ENCODE assay signal across 10 cellular contexts in the genomic region with DNA sequence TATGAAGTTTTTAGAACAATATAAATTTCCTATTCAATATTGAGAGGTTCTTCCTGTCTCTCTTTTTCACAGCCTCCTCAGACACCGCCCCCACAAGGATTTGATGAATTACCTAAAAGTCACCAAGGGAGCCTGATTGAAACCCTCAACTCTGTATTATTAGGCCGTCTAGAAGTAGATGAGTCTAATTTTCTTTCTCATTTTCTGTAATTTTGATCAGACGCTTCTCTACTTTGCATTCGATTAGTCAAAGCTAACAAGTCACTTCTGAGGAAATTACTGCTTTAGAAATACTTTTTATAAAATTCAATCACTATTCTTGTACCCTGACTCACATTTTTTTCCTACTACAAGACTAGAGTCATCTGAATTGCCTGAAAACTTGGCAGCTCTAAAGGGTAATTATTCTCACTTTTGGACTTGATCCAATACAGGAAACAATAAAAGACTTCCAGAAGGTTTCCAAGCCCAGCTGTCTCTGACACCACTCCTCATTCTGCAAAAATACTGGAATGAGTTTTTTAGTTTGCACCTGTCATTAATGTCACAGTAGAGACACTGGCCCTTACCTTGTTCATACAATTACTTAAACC.
DNase-seq lines count a peak whose midpoint lies in the region; ATAC-seq and TF ChIP-seq lines count a peak whose summit lies in the region.
"Had no signal": no experiment of that assay in that cellular context is flagged by ENCODE, and none has a peak within 500 bp of the region (broad histone marks: within the 10 kb centered on the region; RNA-seq: fewer than 3 reads in every experiment).

No MANE protein-coding gene starts in this region.

- H3K27me3 Mint-ChIP-seq in MCF 10A (ENCODE audit: insufficient read depth, unreplicated experiment): no peaks in the 10 kb centered on the region

- intact Hi-C loops in MCF 10A (cut with micrococcal nuclease): loop anchor here (10.0 kb wide), 1 partner anchor 108 kb away; the partner anchor contains the start of gene ELOVL6
- intact Hi-C loops in breast epithelium (cut with DNase I; ENCODE audit: low total_unique reads): no loop called here

- peaks cover 12% of the 10 kb centered on the region for H3K36me3 Mint-ChIP-seq in MCF 10A (ENCODE audit: insufficient read depth, unreplicated experiment)
- peaks cover 6% of the 10 kb centered on the region for H3K36me3 Mint-ChIP-seq in stimulated activated effector memory CD8-positive, alpha-beta T cell treated with anti-CD3 and anti-CD28 coated beads, Interleukin-12 subunit alpha, Interleukin-12 subunit beta, amount 100 ng/mL, for 72 hours

- POLR2A ChIA-PET in MCF 10A (lab: Yijun Ruan, JAX): interaction anchor here (0.6 to 2.4 kb wide), 10 partner anchors 9 to 108 kb away, joined by 3 to 7 read pairs (median 4); no protein-coding TSS in a partner anchor

- TF ChIP-seq CTCF in MCF 10A (IDR thresholded peaks at IDR 0.05; ENCODE audit: unreplicated experiment) (no peak), breast epithelium (IDR thresholded peaks at IDR 0.05) (no peak)

- no peaks in the 10 kb centered on the region for H3K9me3 Mint-ChIP-seq in MCF 10A (ENCODE audit: unreplicated experiment)
- H3K9me3 Mint-ChIP-seq in stimulated activated effector memory CD8-positive, alpha-beta T cell treated with anti-CD3 and anti-CD28 coated beads, Interleukin-12 subunit alpha, Interleukin-12 subunit beta, amount 100 ng/mL, for 72 hours: no peaks in the 10 kb centered on the region

- TF ChIP-seq POLR2A in breast epithelium (IDR thresholded peaks at IDR 0.05): no peak

- H3K4me3 ChIP-seq in breast epithelium: no peak overlapping the region

- no peaks in the 10 kb centered on the region for H3K4me1 ChIP-seq in breast epithelium

- BruUV-seq in MCF 10A (replicated peaks; lab: Mats Ljungman, UMichigan): no TSS peak

- no peaks in the 10 kb centered on the region for H3K9me3 ChIP-seq in breast epithelium

- H3K4me1 Mint-ChIP-seq in MCF 10A (ENCODE audit: insufficient read depth, unreplicated experiment): peaks cover 36% of the 10 kb centered on the region
- H3K4me1 Mint-ChIP-seq in stimulated activated effector memory CD8-positive, alpha-beta T cell treated with anti-CD3 and anti-CD28 coated beads, Interleukin-12 subunit alpha, Interleukin-12 subunit beta, amount 100 ng/mL, for 72 hours: peaks cover 64% of the 10 kb centered on the region

- DNase-seq in MCF 10A (ENCODE audit: unreplicated experiment) (peak; percentile 81), breast epithelium (ENCODE audit: low spot score in 2 of 2) (no peak), NCI-H2196 treated with DMSO at 0.1 percent for 48 hours (lab: John Stamatoyannopoulos, UW; ENCODE audit: unreplicated experiment) (peak; percentile 51), dermis microvascular lymphatic vessel endothelial cell (ENCODE audit: low read depth in 2 of 2) (peak; percentile 70 to 91)
- DNase-seq in stimulated activated effector memory CD8-positive, alpha-beta T cell treated with anti-CD3 and anti-CD28 coated beads, Interleukin-12 subunit alpha, Interleukin-12 subunit beta, amount 100 ng/mL, for 72 hours (ENCODE audit: low spot score in 2 of 2): no peak
- DNase-seq: activated CD4-positive, CD25-positive, alpha-beta regulatory T cell; stimulated activated CD4-positive, alpha-beta T cell treated with anti-CD3 and anti-CD28 coated beads, Interleukin-4, amount 100 ng/mL, for 4 hours had no signal

- no peak overlapping the region for H3K4me3 Mint-ChIP-seq in MCF 10A (ENCODE audit: unreplicated experiment)
- peak overlapping the region; percentile 6 for H3K4me3 Mint-ChIP-seq in stimulated activated effector memory CD8-positive, alpha-beta T cell treated with anti-CD3 and anti-CD28 coated beads, Interleukin-12 subunit alpha, Interleukin-12 subunit beta, amount 100 ng/mL, for 72 hours

- CTCF ChIA-PET in MCF 10A (lab: Yijun Ruan, JAX): interaction anchor here (0.5 to 0.8 kb wide), 4 partner anchors 32 to 430 kb away, joined by 3 to 4 read pairs (median 3); no protein-coding TSS in a partner anchor

- H3K27ac ChIP-seq in breast epithelium: no peak overlapping the region

- H3K27me3 ChIP-seq in breast epithelium: no peaks in the 10 kb centered on the region

- ATAC-seq in stimulated activated effector memory CD8-positive, alpha-beta T cell treated with anti-CD3 and anti-CD28 coated beads, Interleukin-12 subunit alpha, Interleukin-12 subunit beta, amount 100 ng/mL, for 72 hours: peak; percentile 42
- ATAC-seq in HG03432 (IDR thresholded peaks at IDR 0.05; ENCODE audit: unreplicated experiment) (no peak), GM21576 (IDR thresholded peaks at IDR 0.05; ENCODE audit: unreplicated experiment) (no peak), GM21723 (IDR thresholded peaks at IDR 0.05; ENCODE audit: unreplicated experiment) (no peak)

- peak overlapping the region; percentile 61 for H3K27ac Mint-ChIP-seq in MCF 10A (ENCODE audit: low read depth, unreplicated experiment)
- peak overlapping the region; percentile 84 for H3K27ac Mint-ChIP-seq in stimulated activated effector memory CD8-positive, alpha-beta T cell treated with anti-CD3 and anti-CD28 coated beads, Interleukin-12 subunit alpha, Interleukin-12 subunit beta, amount 100 ng/mL, for 72 hours

- no peaks in the 10 kb centered on the region for H3K36me3 ChIP-seq in breast epithelium

Comparison
In these comparisons a context has a peak if more than half of its experiments do, and no peak if none do; other contexts are left out.
1. DNase-seq: peak in MCF 10A (single experiment), NCI-H2196 treated with DMSO at 0.1 percent for 48 hours (single experiment) and dermis microvascular lymphatic vessel endothelial cell (2 of 2); none in breast epithelium (0 of 2) and stimulated activated effector memory CD8-positive, alpha-beta T cell treated with anti-CD3 and anti-CD28 coated beads, Interleukin-12 subunit alpha, Interleukin-12 subunit beta, amount 100 ng/mL, for 72 hours (0 of 2).